In genomic region chr5:154858251-154858971, GRCh38 we compare ENCODE assay signal across 8 cellular contexts. TPM values are rescaled to one million over a fixed set of nuclear protein-coding genes. Genes with fewer than 3 reads are reported as not detected.
DNase-seq lines count a peak whose midpoint lies in the region; TF ChIP-seq lines count a peak whose summit lies in the region.

CNOT8 (plus strand) TSS chr5:154858627; CDS start chr5:154863279, 4,652 bp downstream.

- H3K27me3 ChIP-seq in H9 (ENCODE audit: insufficient read depth, low read length) (no peaks in the 10 kb centered on the region), MG63 (no peaks in the 10 kb centered on the region), neural cell (ENCODE audit: insufficient read depth, low read depth, low read length) (no peaks in the 10 kb centered on the region), stomach (no peaks in the 10 kb centered on the region)

- DNase-seq in ELR (ENCODE audit: low read depth) (peak; percentile 98), H9 (peak; percentile 95), MG63 (peak; percentile 100), SHP77 treated with DMSO at 0.1 percent for 48 hours (lab: John Stamatoyannopoulos, UW) (peak; percentile 92), fibroblast of the aortic adventitia (ENCODE audit: low read depth) (peak; percentile 97), stomach (peak; percentile 99)
- peak; percentile 99 for DNase-seq in activated effector memory CD4-positive, alpha-beta T cell treated with anti-CD3 and anti-CD28 coated beads, Interleukin-2, amount 50 U/mL, for 16 hours

- peak; percentile 7 for TF ChIP-seq RAD21 in neural cell (conservative IDR thresholded peaks at IDR 0.05)

- H2BK120ac ChIP-seq in H9 (ENCODE audit: low read depth, low read length, poor library complexity, severe bottlenecking), result peak within 1 kb of the TSS; percentile 94

- no peaks in the 10 kb centered on the region for H3K27me3 Mint-ChIP-seq in H9 (ENCODE audit: low read depth)

- H2BK15ac ChIP-seq in H9 (ENCODE audit: low read depth, low read length), result no peak within 1 kb of the TSS

- no peaks in the 10 kb centered on the region for H3K9me2 ChIP-seq in neural cell (ENCODE audit: insufficient read depth, low read length)

- H3F3A ChIP-seq in neural cell (ENCODE audit: insufficient read depth, low read length, poor library complexity, severe bottlenecking), result peaks cover 5% of the 10 kb centered on the region

- H3K14ac ChIP-seq in H9 (ENCODE audit: insufficient read depth, low read length), result peak within 1 kb of the TSS; percentile 98

- TF ChIP-seq POLR2A in stomach (IDR thresholded peaks at IDR 0.05), result peak in 2 of 4 donors; percentile 84 to 92

- peaks cover 24 to 26% of the 10 kb centered on the region in 2 experiments for H3K4me1 Mint-ChIP-seq in H9

- no peak within 1 kb of the TSS for H4K91ac ChIP-seq in H9 (ENCODE audit: insufficient read length, low read depth, low read length)

- H3K4me2 ChIP-seq in H9 (ENCODE audit: insufficient read depth, insufficient read length, low read length) (peak within 1 kb of the TSS; percentile 97), neural cell (ENCODE audit: low read length) (peak within 1 kb of the TSS; percentile 94)

- H3K79me1 ChIP-seq in H9 (ENCODE audit: insufficient read depth, low read depth, low read length, poor library complexity, severe bottlenecking), result peaks cover 4% of the 10 kb centered on the region

- no peak within 1 kb of the TSS for H4K8ac ChIP-seq in H9 (replicated peaks; ENCODE audit: insufficient read length, low read depth, low read length)

- H3K36me3 Mint-ChIP-seq in H9 (ENCODE audit: insufficient read depth in 1 of 3, low read depth in 3 of 3), result peaks cover 7 to 11% (median 9%) of the 10 kb centered on the region in 3 experiments

- no peaks in the 10 kb centered on the region for H3K9me3 Mint-ChIP-seq in H9

- H3K56ac ChIP-seq in H9 (ENCODE audit: insufficient read length, low read depth, low read length), result no peak within 1 kb of the TSS

- no CpG with 5 or more reads among the region's 66 CpGs for WGBS in H9 (ENCODE audit: extremely low coverage, insufficient read length, low lambda C conversion rate)
- WGBS in stomach, 5 donors, result 0 to 1% (median 0%) methylated on average over 61 to 66 of the region's 66 CpGs

- H2AK5ac ChIP-seq in H9 (ENCODE audit: insufficient read length, low read length), result no peak within 1 kb of the TSS

- H4K20me1 ChIP-seq in H9 (ENCODE audit: control insufficient read depth, insufficient read depth, insufficient read length) (no peaks in the 10 kb centered on the region), neural cell (ENCODE audit: insufficient read depth) (no peaks in the 10 kb centered on the region)

- H3K9ac ChIP-seq in H9 (ENCODE audit: extremely low read depth, insufficient read length, low read length) (peak within 1 kb of the TSS; percentile 94), neural cell (ENCODE audit: low read length) (peak within 1 kb of the TSS; percentile 96)

- peaks cover 31% of the 10 kb centered on the region for H3K36me3 ChIP-seq in MG63
- H3K36me3 ChIP-seq in neural cell (ENCODE audit: insufficient read depth, low read length), result no peaks in the 10 kb centered on the region
- peaks cover 3 to 4% (median 4%) of the 10 kb centered on the region in 4 donors for H3K36me3 ChIP-seq in stomach

- H3K18ac ChIP-seq in H9 (ENCODE audit: insufficient read length, low read depth, low read length), result peak within 1 kb of the TSS; percentile 98

- H3K23ac ChIP-seq in H9 (ENCODE audit: insufficient read length, low read depth, low read length), result no peak within 1 kb of the TSS

- H3K27ac Mint-ChIP-seq in H9, result peak within 1 kb of the TSS; percentile 100

- intact Hi-C loops in stomach (cut with DNase I; ENCODE audit: low total_unique reads), result loop anchor here (5.0 kb wide), 1 partner anchor 101 kb away; the partner anchor contains the start of gene LARP1

- no peak for TF ChIP-seq CTCF in H9 (conservative IDR thresholded peaks at IDR 0.05)
- no peak for TF ChIP-seq CTCF in fibroblast of the aortic adventitia (IDR thresholded peaks at IDR 0.05; ENCODE audit: insufficient read depth, low read length)
- TF ChIP-seq CTCF in neural cell (IDR thresholded peaks at IDR 0.05; ENCODE audit: poor library complexity, severe bottlenecking), result peak; percentile 17
- no peak for TF ChIP-seq CTCF in stomach (IDR thresholded peaks at IDR 0.05)

- H3T11ph ChIP-seq in H9 (ENCODE audit: low read length), result no peak within 1 kb of the TSS

- H3K79me2 ChIP-seq in H9 (ENCODE audit: insufficient read depth, low read length), result peaks cover 27% of the 10 kb centered on the region
- peaks cover 47% of the 10 kb centered on the region for H3K79me2 ChIP-seq in neural cell (replicated peaks; ENCODE audit: insufficient read depth, low read length)

- H2BK5ac ChIP-seq in H9 (ENCODE audit: insufficient read length, low read length), result peak within 1 kb of the TSS; percentile 37

- no peak within 1 kb of the TSS for H2BK12ac ChIP-seq in H9 (ENCODE audit: insufficient read length, low read depth, low read length)

- peak within 1 kb of the TSS; percentile 88 for H3K27ac ChIP-seq in H9 (ENCODE audit: insufficient read length, low read depth, low read length)
- H3K27ac ChIP-seq in neural cell (ENCODE audit: low read length), result peak within 1 kb of the TSS; percentile 99
- peak within 1 kb of the TSS; percentile 97 to 99 (median 98) for H3K27ac ChIP-seq in stomach

- peaks cover 9% of the 10 kb centered on the region for H3K4me1 ChIP-seq in H9 (ENCODE audit: insufficient read depth, low read length)
- H3K4me1 ChIP-seq in stomach, result peaks cover 33 to 50% (median 42%) of the 10 kb centered on the region in 4 donors

- no peak within 1 kb of the TSS for H2BK20ac ChIP-seq in H9 (ENCODE audit: low read depth, low read length, poor library complexity, severe bottlenecking)

- no peak within 1 kb of the TSS; the same call in 1 of the 2 replicates for H3K4ac ChIP-seq in H9 (ENCODE audit: low read depth, low read length)

- H2AFZ ChIP-seq in H9 (ENCODE audit: low read length) (no peak within 1 kb of the TSS), neural cell (ENCODE audit: low read depth, low read length) (peak within 1 kb of the TSS; percentile 98)

- H3K4me3 ChIP-seq in MG63 (peak within 1 kb of the TSS; percentile 83), fibroblast of the aortic adventitia (ENCODE audit: low read depth, low read length) (peak within 1 kb of the TSS; percentile 69), neural cell (ENCODE audit: low read length) (peak within 1 kb of the TSS; percentile 78), stomach (peak within 1 kb of the TSS; percentile 67 to 82 (median 74))

- no peak for TF ChIP-seq EP300 in neural cell (conservative IDR thresholded peaks at IDR 0.05; ENCODE audit: poor library complexity, severe bottlenecking)
- TF ChIP-seq EP300 in stomach (IDR thresholded peaks at IDR 0.05), result no peak

- peak within 1 kb of the TSS; percentile 79 for H4K5ac ChIP-seq in H9 (ENCODE audit: insufficient read length, low read depth, low read length)

- H3K9me3 ChIP-seq in H9 (ENCODE audit: control insufficient read depth, low read depth, low read length), result no peaks in the 10 kb centered on the region
- H3K9me3 ChIP-seq in MG63, result no peaks in the 10 kb centered on the region
- H3K9me3 ChIP-seq in neural cell (ENCODE audit: low read length), result no peaks in the 10 kb centered on the region
- H3K9me3 ChIP-seq in stomach, result no peaks in the 10 kb centered on the region

- peak within 1 kb of the TSS; percentile 87 to 95 for H3K4me3 Mint-ChIP-seq in H9

- peaks cover 19% of the 10 kb centered on the region for H3K23me2 ChIP-seq in H9 (ENCODE audit: insufficient read length, low read depth, low read length, poor library complexity, severe bottlenecking)

TF ChIP-seq in neural cell, 6 proteins besides CTCF, POLR2A, EP300 and RAD21:
- TF ChIP-seq REST (IDR thresholded peaks at IDR 0.05; ENCODE audit: borderline replicate concordance) (peak; percentile 68), SMC3 (conservative IDR thresholded peaks at IDR 0.05; ENCODE audit: poor library complexity) (peak; percentile 31), TAF1 (IDR thresholded peaks at IDR 0.05; ENCODE audit: low read depth) (peak; percentile 86), MXI1 (conservative IDR thresholded peaks at IDR 0.05; ENCODE audit: poor library complexity, severe bottlenecking) (peak; percentile 35), EZH2 (IDR thresholded peaks at IDR 0.05; ENCODE audit: borderline replicate concordance, insufficient read depth, low read length, poor library complexity, severe bottlenecking) (no peak), POLR2AphosphoS5 (IDR thresholded peaks at IDR 0.05) (peak; percentile 98)

RNA-seq across cellular contexts. Expression of gene CNOT8, which starts in this region (rescaled TPM):
- total RNA-seq in H9 (2021) (44.3 and 45.6 TPM in 2 replicates), fibroblast of the aortic adventitia (ENCODE audit: low replicate concordance) (37.0 and 38.8 TPM in 2 replicates), stomach (10 to 100 TPM; 28.4 to 81.5 (median 59.4) TPM)
- 67.0 and 70.7 TPM in 2 replicates for total RNA-seq in MG63 (2014; rRNA removed; shearing (Covaris generic); ENCODE audit: low replicate concordance)
- polyA plus RNA-seq in neural cell (146 and 153 TPM in 2 replicates), stomach (10 to 100 TPM; 25.4 to 43.7 (median 32.9) TPM)
- polyA minus RNA-seq in neural cell, result 100 and 110 TPM in 2 replicates

Comparison
In these comparisons a context has a peak if more than half of its experiments do, and no peak if none do; other contexts are left out.
1. Peak in every context shown above with its lines: DNase-seq, H3K4me3 ChIP-seq and H3K27ac ChIP-seq.